In genomic region chr4:183797041-183797444, GRCh38 we compare ENCODE assay signal across 8 cellular contexts.
DNase-seq lines count a peak whose midpoint lies in the region; ATAC-seq lines count a peak whose summit lies in the region.

No MANE protein-coding gene starts in this region.

- ATAC-seq in CD4-positive, CD25-positive, alpha-beta regulatory T cell (ENCODE audit: low read depth in 2 of 2), result no peak
- ATAC-seq in esophagus mucosa (peak; percentile 10), GM18511 (IDR thresholded peaks at IDR 0.05; ENCODE audit: unreplicated experiment) (no peak), HG02970 (IDR thresholded peaks at IDR 0.05; ENCODE audit: low FRiP score, unreplicated experiment) (no peak)

- no peak overlapping the region for H3K4me3 ChIP-seq in CD4-positive, CD25-positive, alpha-beta regulatory T cell (ENCODE audit: low read depth, low read length)
- no peak overlapping the region for H3K4me3 ChIP-seq in neuron (ENCODE audit: low read length)

- peaks cover 5 to 14% (median 9%) of the 10 kb centered on the region in 4 donors for H3K4me1 Mint-ChIP-seq in CD4-positive, CD25-positive, alpha-beta regulatory T cell

- peaks cover 6% of the 10 kb centered on the region for H3K4me1 ChIP-seq in CD4-positive, CD25-positive, alpha-beta regulatory T cell (ENCODE audit: control insufficient read depth, insufficient read depth, low read length, poor library complexity, severe bottlenecking)
- peaks cover 12% of the 10 kb centered on the region for H3K4me1 ChIP-seq in neuron (ENCODE audit: insufficient read depth, low read length)

- H3K4me3 Mint-ChIP-seq in CD4-positive, CD25-positive, alpha-beta regulatory T cell, result peak overlapping the region in 3 of 4 donors; percentile 32 to 63 (median 59)

- H3K27me3 Mint-ChIP-seq in CD4-positive, CD25-positive, alpha-beta regulatory T cell, result peaks cover 77% of the 10 kb centered on the region

- no peaks in the 10 kb centered on the region for H3K36me3 Mint-ChIP-seq in CD4-positive, CD25-positive, alpha-beta regulatory T cell

- H2AFZ ChIP-seq in neuron (ENCODE audit: low read depth, low read length), result peak overlapping the region; percentile 48

- no peak overlapping the region for H3K27ac Mint-ChIP-seq in CD4-positive, CD25-positive, alpha-beta regulatory T cell

- no peak overlapping the region for H3K27ac ChIP-seq in CD4-positive, CD25-positive, alpha-beta regulatory T cell (ENCODE audit: insufficient read depth, low read length, poor library complexity, severe bottlenecking)

- H3K9me3 Mint-ChIP-seq in CD4-positive, CD25-positive, alpha-beta regulatory T cell, result peaks cover 0 to 19% (median 5%) of the 10 kb centered on the region in 7 donors

- H3K27me3 ChIP-seq in CD4-positive, CD25-positive, alpha-beta regulatory T cell (ENCODE audit: control insufficient read depth, insufficient read depth, low read length), result peaks cover 31% of the 10 kb centered on the region
- peaks cover 65% of the 10 kb centered on the region for H3K27me3 ChIP-seq in neuron (ENCODE audit: insufficient read depth, low read length)

- DNase-seq in CD4-positive, CD25-positive, alpha-beta regulatory T cell, result no peak
- DNase-seq in NCI-H748 (lab: John Stamatoyannopoulos, UW; ENCODE audit: unreplicated experiment), result peak; percentile 42
- DNase-seq in occipital lobe (lab: John Stamatoyannopoulos, UW), result no peak
- DNase-seq in retina, result no peak

- H3K9me3 ChIP-seq in CD4-positive, CD25-positive, alpha-beta regulatory T cell (ENCODE audit: control insufficient read depth in 2 of 2, low read length in 2 of 2), result peaks cover 2 to 10% of the 10 kb centered on the region in 2 experiments
- H3K9me3 ChIP-seq in neuron (ENCODE audit: low read length), result peaks cover 18% of the 10 kb centered on the region

- no peaks in the 10 kb centered on the region for H3K36me3 ChIP-seq in CD4-positive, CD25-positive, alpha-beta regulatory T cell (ENCODE audit: control insufficient read depth, insufficient read depth, low read length)
- H3K36me3 ChIP-seq in neuron (ENCODE audit: insufficient read depth, low read length), result no peaks in the 10 kb centered on the region
